In the genomic region with DNA sequence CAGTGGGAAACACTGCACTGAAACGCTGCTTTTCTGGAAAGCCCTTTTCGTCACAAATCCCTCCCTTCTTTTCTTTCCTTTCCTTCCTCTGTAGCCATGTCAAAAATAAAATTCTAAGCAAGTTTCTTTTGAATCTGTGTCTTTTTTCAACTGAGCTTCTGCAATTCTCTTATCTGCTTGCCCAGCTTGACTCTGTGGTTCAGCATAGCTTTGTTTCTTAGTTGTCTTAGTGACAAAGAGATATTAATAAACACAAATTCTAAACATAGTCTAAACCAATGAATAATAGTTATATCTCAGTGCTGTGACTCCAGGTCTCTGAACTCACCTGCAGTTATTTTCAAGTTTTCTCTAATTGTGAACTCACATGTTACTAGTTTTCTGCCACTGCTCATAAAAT, we compare ENCODE assay signal across 16 cellular contexts. TPM values are rescaled to one million over a fixed set of nuclear protein-coding genes. Genes with fewer than 3 reads are reported as not detected.
DNase-seq lines count a peak whose midpoint lies in the region; ATAC-seq and TF ChIP-seq lines count a peak whose summit lies in the region.
"Had no signal": no experiment of that assay in that cellular context is flagged by ENCODE, and none has a peak within 500 bp of the region (broad histone marks: within the 10 kb centered on the region; RNA-seq: fewer than 3 reads in every experiment).

No MANE protein-coding gene starts in this region.

- H3K27me3 Mint-ChIP-seq in CD14-positive monocyte (ENCODE audit: low read depth in 3 of 3), result no peaks in the 10 kb centered on the region
- peaks cover 10% of the 10 kb centered on the region for H3K27me3 Mint-ChIP-seq in activated naive CD8-positive, alpha-beta T cell treated with anti-CD3 and anti-CD28 coated beads, Interleukin-2, amount 50 U/mL, for 24 hours

- peaks cover 19% of the 10 kb centered on the region for H3K4me1 Mint-ChIP-seq in CD14-positive monocyte
- no peaks in the 10 kb centered on the region for H3K4me1 Mint-ChIP-seq in activated naive CD8-positive, alpha-beta T cell treated with anti-CD3 and anti-CD28 coated beads, Interleukin-2, amount 50 U/mL, for 24 hours

- no peak for TF ChIP-seq CTCF in CD14-positive monocyte (IDR thresholded peaks at IDR 0.05)

- no peaks in the 10 kb centered on the region for H3K36me3 Mint-ChIP-seq in CD14-positive monocyte
- no peaks in the 10 kb centered on the region for H3K36me3 Mint-ChIP-seq in activated naive CD8-positive, alpha-beta T cell treated with anti-CD3 and anti-CD28 coated beads, Interleukin-2, amount 50 U/mL, for 24 hours (ENCODE audit: low read depth)
- H3K36me3 Mint-ChIP-seq: CD8-positive, alpha-beta T cell; WTC11 had no signal

- ATAC-seq in GM19455 (IDR thresholded peaks at IDR 0.05; ENCODE audit: unreplicated experiment) (peak; percentile 49), HG03520 (IDR thresholded peaks at IDR 0.05; ENCODE audit: unreplicated experiment) (peak; percentile 72)
- ATAC-seq in activated naive CD8-positive, alpha-beta T cell treated with anti-CD3 and anti-CD28 coated beads, Interleukin-2, amount 50 U/mL, for 24 hours, result no peak
- ATAC-seq: CD8-positive, alpha-beta T cell; HepG2; mucosa of descending colon; WTC11 had no signal

- intact Hi-C loops in CD14-positive monocyte (cut with micrococcal nuclease), result no loop called here

- H3K27ac Mint-ChIP-seq in CD14-positive monocyte, result no peak overlapping the region
- no peak overlapping the region for H3K27ac Mint-ChIP-seq in activated naive CD8-positive, alpha-beta T cell treated with anti-CD3 and anti-CD28 coated beads, Interleukin-2, amount 50 U/mL, for 24 hours
- H3K27ac Mint-ChIP-seq: CD8-positive, alpha-beta T cell; WTC11 had no signal

- DNase-seq in dermis blood vessel endothelial cell, result peak; percentile 71
- peak; percentile 51 for DNase-seq in pulmonary artery endothelial cell (ENCODE audit: low read depth, low spot score)
- DNase-seq in SIG-M5 treated with dmso at 0.1 percent for 504 hours (lab: John Stamatoyannopoulos, UW; ENCODE audit: unreplicated experiment), result no peak
- no peak for DNase-seq in CD14-positive monocyte (ENCODE audit: low spot score)
- DNase-seq in activated naive CD8-positive, alpha-beta T cell treated with anti-CD3 and anti-CD28 coated beads, Interleukin-2, amount 50 U/mL, for 24 hours, result no peak
- DNase-seq: activated CD8-positive, alpha-beta memory T cell treated with anti-CD3 and anti-CD28 coated beads, Interleukin-2, amount 50 U/mL, for 48 hours; CD8-positive, alpha-beta T cell; colonic mucosa; mucosa of descending colon; NCI-H1436 treated with DMSO at 0.1 percent for 48 hours; NCI-H526 treated with DMSO at 0.1 percent for 48 hours had no signal

- H3K9me3 Mint-ChIP-seq in CD14-positive monocyte, result peaks cover 0 to 2% (median 0%) of the 10 kb centered on the region in 7 donors
- H3K9me3 Mint-ChIP-seq in activated naive CD8-positive, alpha-beta T cell treated with anti-CD3 and anti-CD28 coated beads, Interleukin-2, amount 50 U/mL, for 24 hours, result no peaks in the 10 kb centered on the region
- H3K9me3 Mint-ChIP-seq: CD8-positive, alpha-beta T cell; WTC11 had no signal

- no peak overlapping the region for H3K4me3 Mint-ChIP-seq in CD14-positive monocyte
- H3K4me3 Mint-ChIP-seq in activated naive CD8-positive, alpha-beta T cell treated with anti-CD3 and anti-CD28 coated beads, Interleukin-2, amount 50 U/mL, for 24 hours, result no peak overlapping the region
- H3K4me3 Mint-ChIP-seq: CD8-positive, alpha-beta T cell; WTC11 had no signal

RNA-seq across cellular contexts. Expression of gene PTGS2, which starts 53.7 kb away (rescaled TPM):
- 15.0 and 17.2 TPM in 2 replicates for total RNA-seq in dermis blood vessel endothelial cell
- 4.9 and 10.0 TPM in 2 replicates for total RNA-seq in pulmonary artery endothelial cell
- 100 to 1,000 TPM in 1 of 2 donors, 10 to 100 TPM in 1; 39.2 to 113 TPM for polyA plus RNA-seq in CD14-positive monocyte
- total RNA-seq: G401, HepG2 had no signal
- polyA plus RNA-seq: HepG2 had no signal

Comparison
In these comparisons a context has a peak if more than half of its experiments do, and no peak if none do; other contexts are left out.
1. DNase-seq: peak in dermis blood vessel endothelial cell (single experiment) and pulmonary artery endothelial cell (single experiment); none in SIG-M5 treated with dmso at 0.1 percent for 504 hours (single experiment), CD14-positive monocyte (single experiment) and activated naive CD8-positive, alpha-beta T cell treated with anti-CD3 and anti-CD28 coated beads, Interleukin-2, amount 50 U/mL, for 24 hours (single experiment).